Comparison of ENCODE assay signal across 14 cellular contexts in genomic region chr4:128462104-128462783, GRCh38.
"Had no signal": no experiment of that assay in that cellular context is flagged by ENCODE, and none has a peak within 500 bp of the region (broad histone marks: within the 10 kb centered on the region; RNA-seq: fewer than 3 reads in every experiment).

No MANE protein-coding gene starts in this region.

- H3K4me1 Mint-ChIP-seq: activated CD8-positive, alpha-beta memory T cell treated with anti-CD3 and anti-CD28 coated beads, Interleukin-2, amount 10 ng/mL, durations not matched to agents 7 days and 5 days; activated naive CD4-positive, alpha-beta T cell treated with anti-CD3 and anti-CD28 coated beads, Interleukin-2, amount 50 U/mL, for 24 hours had no signal

- H3K27ac Mint-ChIP-seq: activated CD4-positive, alpha-beta memory T cell treated with anti-CD3 and anti-CD28 coated beads for 36 hours; activated CD8-positive, alpha-beta memory T cell treated with anti-CD3 and anti-CD28 coated beads, Interleukin-2, amount 10 ng/mL, durations not matched to agents 7 days and 5 days; activated naive CD4-positive, alpha-beta T cell treated with anti-CD3 and anti-CD28 coated beads, Interleukin-2, amount 50 U/mL, for 24 hours; activated T-cell treated with anti-CD3 and anti-CD28 coated beads, Interleukin-2, amount 50 U/mL, for 24 hours; stimulated activated naive B cell treated with anti-CD40 and anti-IgM and Interleukin-4, amounts not matched to agents 10 μg/mL and 1 μg/mL and 100 μg/mL, for 72 hours had no signal

- H3K27ac ChIP-seq: body of pancreas, colonic mucosa had no signal

- H3K27me3 Mint-ChIP-seq: activated CD4-positive, alpha-beta memory T cell treated with anti-CD3 and anti-CD28 coated beads for 36 hours; activated CD8-positive, alpha-beta memory T cell treated with anti-CD3 and anti-CD28 coated beads, Interleukin-2, amount 10 ng/mL, durations not matched to agents 7 days and 5 days; activated naive CD4-positive, alpha-beta T cell treated with anti-CD3 and anti-CD28 coated beads, Interleukin-2, amount 50 U/mL, for 24 hours; activated T-cell treated with anti-CD3 and anti-CD28 coated beads, Interleukin-2, amount 50 U/mL, for 24 hours; stimulated activated naive B cell treated with anti-CD40 and anti-IgM and Interleukin-4, amounts not matched to agents 10 μg/mL and 1 μg/mL and 100 μg/mL, for 72 hours had no signal

- H3K36me3 Mint-ChIP-seq: activated CD4-positive, alpha-beta memory T cell treated with anti-CD3 and anti-CD28 coated beads for 36 hours; activated CD8-positive, alpha-beta memory T cell treated with anti-CD3 and anti-CD28 coated beads, Interleukin-2, amount 10 ng/mL, durations not matched to agents 7 days and 5 days; activated naive CD4-positive, alpha-beta T cell treated with anti-CD3 and anti-CD28 coated beads, Interleukin-2, amount 50 U/mL, for 24 hours; stimulated activated naive B cell treated with anti-CD40 and anti-IgM and Interleukin-4, amounts not matched to agents 10 μg/mL and 1 μg/mL and 100 μg/mL, for 72 hours had no signal

- H3K4me1 ChIP-seq: body of pancreas, colonic mucosa had no signal

- ATAC-seq: activated CD8-positive, alpha-beta memory T cell treated with anti-CD3 and anti-CD28 coated beads, Interleukin-2, amount 10 ng/mL, durations not matched to agents 7 days and 5 days; stimulated activated naive B cell treated with anti-CD40 and anti-IgM and Interleukin-4, amounts not matched to agents 10 μg/mL and 1 μg/mL and 100 μg/mL, for 72 hours had no signal

- H3K9me3 Mint-ChIP-seq: activated CD4-positive, alpha-beta memory T cell treated with anti-CD3 and anti-CD28 coated beads for 36 hours; activated naive CD4-positive, alpha-beta T cell treated with anti-CD3 and anti-CD28 coated beads, Interleukin-2, amount 50 U/mL, for 24 hours; activated T-cell treated with anti-CD3 and anti-CD28 coated beads, Interleukin-2, amount 50 U/mL, for 24 hours; neural crest cell had no signal

- H3K9me3 ChIP-seq: body of pancreas, colonic mucosa, esophagus squamous epithelium, tibial nerve had no signal

- H3K4me3 ChIP-seq: body of pancreas, colonic mucosa, esophagus squamous epithelium, tibial nerve had no signal

- H3K36me3 ChIP-seq: colonic mucosa, esophagus squamous epithelium, tibial nerve had no signal

- H3K4me3 Mint-ChIP-seq: activated CD4-positive, alpha-beta memory T cell treated with anti-CD3 and anti-CD28 coated beads for 36 hours; activated CD8-positive, alpha-beta memory T cell treated with anti-CD3 and anti-CD28 coated beads, Interleukin-2, amount 10 ng/mL, durations not matched to agents 7 days and 5 days; activated naive CD4-positive, alpha-beta T cell treated with anti-CD3 and anti-CD28 coated beads, Interleukin-2, amount 50 U/mL, for 24 hours; activated T-cell treated with anti-CD3 and anti-CD28 coated beads, Interleukin-2, amount 50 U/mL, for 24 hours; neural crest cell; stimulated activated naive B cell treated with anti-CD40 and anti-IgM and Interleukin-4, amounts not matched to agents 10 μg/mL and 1 μg/mL and 100 μg/mL, for 72 hours had no signal

- DNase-seq: activated CD4-positive, alpha-beta memory T cell treated with anti-CD3 and anti-CD28 coated beads for 36 hours; activated CD8-positive, alpha-beta memory T cell treated with anti-CD3 and anti-CD28 coated beads, Interleukin-2, amount 10 ng/mL, durations not matched to agents 7 days and 5 days; activated effector memory CD4-positive, alpha-beta T cell treated with Interleukin-2 at 50 U/mL for 16 hours; activated T-cell treated with anti-CD3 and anti-CD28 coated beads, Interleukin-2, amount 50 U/mL, for 24 hours; body of pancreas; colonic mucosa; esophagus squamous epithelium; hippocampal formation; retina; stimulated activated CD4-positive, alpha-beta T cell treated with anti-CD3 and anti-CD28 coated beads, Interleukin-2, amount 100 ng/mL, for 48 hours; stimulated activated naive B cell treated with anti-CD40 and anti-IgM and Interleukin-4, amounts not matched to agents 10 μg/mL and 1 μg/mL and 100 μg/mL, for 72 hours had no signal

- H3K27me3 ChIP-seq: body of pancreas, colonic mucosa, esophagus squamous epithelium, tibial nerve had no signal
